In the genomic region with DNA sequence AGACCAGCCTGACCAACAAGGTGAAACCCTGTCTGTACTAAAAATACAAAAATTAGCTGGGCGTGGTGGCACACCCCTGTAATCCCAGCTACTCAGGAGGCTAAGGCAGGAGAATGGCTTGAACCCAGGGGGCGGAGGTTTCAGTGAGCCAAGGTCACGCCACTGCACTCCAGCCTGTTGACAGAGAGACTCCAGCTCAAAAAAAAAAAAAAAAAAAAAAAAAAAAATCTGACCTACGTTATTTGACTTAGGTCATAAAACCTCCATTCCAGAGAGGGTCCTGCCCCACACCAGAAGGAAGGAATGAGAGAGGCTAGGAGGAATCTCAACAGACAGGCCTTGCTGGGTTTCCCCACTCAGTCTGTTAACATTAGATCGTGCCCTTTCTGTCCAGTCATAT, we compare ENCODE assay signal across 6 cellular contexts. TPM values are rescaled to one million over a fixed set of nuclear protein-coding genes. Genes with fewer than 3 reads are reported as not detected.
"Had no signal": no experiment of that assay in that cellular context is flagged by ENCODE, and none has a peak within 500 bp of the region (broad histone marks: within the 10 kb centered on the region; RNA-seq: fewer than 3 reads in every experiment).

No MANE protein-coding gene starts in this region.

RNA-seq across cellular contexts. Expression of a gene that starts 2.0 kb away (rescaled TPM):
- total RNA-seq: activated CD4-positive, alpha-beta memory T cell treated with anti-CD3 and anti-CD28 coated beads, Interleukin-2, amount 10 ng/mL, durations not matched to agents 7 days and 5 days; activated CD8-positive, alpha-beta memory T cell treated with anti-CD3 and anti-CD28 coated beads, Interleukin-2, amount 10 ng/mL, durations not matched to agents 7 days and 5 days; bronchial epithelial cell; M059J; PC-3; Right ventricle myocardium inferior had no signal

RNA-seq across cellular contexts. Expression of a gene that starts 31.6 kb away (rescaled TPM):
- total RNA-seq: M059J, PC-3, Right ventricle myocardium inferior had no signal
